Comparison of ENCODE assay signal across 10 cellular contexts in genomic region chr17:78759969-78760352, GRCh38. TPM values are rescaled to one million over a fixed set of nuclear protein-coding genes. Genes with fewer than 3 reads are reported as not detected.
DNase-seq lines count a peak whose midpoint lies in the region; ATAC-seq and TF ChIP-seq lines count a peak whose summit lies in the region.
"Had no signal": no experiment of that assay in that cellular context is flagged by ENCODE, and none has a peak within 500 bp of the region (broad histone marks: within the 10 kb centered on the region; RNA-seq: fewer than 3 reads in every experiment).

No MANE protein-coding gene starts in this region.

- TF ChIP-seq POLR2A in tibial nerve (IDR thresholded peaks at IDR 0.05) = no peak

- DNase-seq in activated T-cell treated with anti-CD3 and anti-CD28 coated beads, Interleukin-2, amount 50 U/mL, for 72 hours = no peak
- no peak for DNase-seq in activated T-cell treated with anti-CD3 and anti-CD28 coated beads for 4 hours
- peak; percentile 32 for DNase-seq in NCI-H1694 treated with DMSO at 0.1 percent for 48 hours (lab: John Stamatoyannopoulos, UW)
- no peak for DNase-seq in tibial nerve (ENCODE audit: low spot score in 2 of 2)
- DNase-seq in NCI-H146 treated with DMSO at 0.1 percent for 48 hours (lab: John Stamatoyannopoulos, UW; ENCODE audit: unreplicated experiment) = no peak

- peak overlapping the region; percentile 84 for H3K27ac Mint-ChIP-seq in activated T-cell treated with anti-CD3 and anti-CD28 coated beads, Interleukin-2, amount 50 U/mL, for 72 hours
- peak overlapping the region; percentile 75 for H3K27ac Mint-ChIP-seq in dendritic cell treated with granulocyte-macrophage colony-stimulating factor and Interleukin-4, amounts not matched to agents 40 ng/mL and 50 ng/mL, for 4 days

- peaks cover 0 to 1% of the 10 kb centered on the region in 2 donors for H3K36me3 Mint-ChIP-seq in activated T-cell treated with anti-CD3 and anti-CD28 coated beads, Interleukin-2, amount 50 U/mL, for 72 hours (ENCODE audit: insufficient read depth in 2 of 2)
- peaks cover 28% of the 10 kb centered on the region for H3K36me3 Mint-ChIP-seq in dendritic cell treated with granulocyte-macrophage colony-stimulating factor and Interleukin-4, amounts not matched to agents 40 ng/mL and 50 ng/mL, for 4 days (ENCODE audit: low read depth)

- H3K27ac ChIP-seq in stomach smooth muscle (ENCODE audit: low read length) (peak overlapping the region; percentile 46), tibial nerve (peak overlapping the region in 1 of 4 donors; percentile 72)
- H3K27ac ChIP-seq: brain microvascular endothelial cell had no signal

- H3K9me3 Mint-ChIP-seq in activated T-cell treated with anti-CD3 and anti-CD28 coated beads, Interleukin-2, amount 50 U/mL, for 72 hours = no peaks in the 10 kb centered on the region
- no peaks in the 10 kb centered on the region for H3K9me3 Mint-ChIP-seq in dendritic cell treated with granulocyte-macrophage colony-stimulating factor and Interleukin-4, amounts not matched to agents 40 ng/mL and 50 ng/mL, for 4 days

- H3K4me1 ChIP-seq in stomach smooth muscle (ENCODE audit: control insufficient read depth, insufficient read depth, low read length) (peaks cover 8% of the 10 kb centered on the region), tibial nerve (peaks cover 0 to 43% (median 14%) of the 10 kb centered on the region in 4 donors)

- H3K4me3 Mint-ChIP-seq in activated T-cell treated with anti-CD3 and anti-CD28 coated beads, Interleukin-2, amount 50 U/mL, for 72 hours = peak overlapping the region; percentile 81 to 82
- H3K4me3 Mint-ChIP-seq in dendritic cell treated with granulocyte-macrophage colony-stimulating factor and Interleukin-4, amounts not matched to agents 40 ng/mL and 50 ng/mL, for 4 days = no peak overlapping the region

- whole genome bisulfite sequencing in tibial nerve, 2 donors = 79 to 86% methylated on average over 5 of the region's 5 CpGs

- peaks cover 90% of the 10 kb centered on the region for H3K4me1 Mint-ChIP-seq in activated T-cell treated with anti-CD3 and anti-CD28 coated beads, Interleukin-2, amount 50 U/mL, for 72 hours (ENCODE audit: low read depth)
- H3K4me1 Mint-ChIP-seq in dendritic cell treated with granulocyte-macrophage colony-stimulating factor and Interleukin-4, amounts not matched to agents 40 ng/mL and 50 ng/mL, for 4 days (ENCODE audit: low read depth) = peaks cover 70% of the 10 kb centered on the region

- no peaks in the 10 kb centered on the region for H3K36me3 ChIP-seq in stomach smooth muscle (ENCODE audit: control insufficient read depth in 2 of 2, insufficient read depth in 2 of 2, low read length in 2 of 2)
- no peaks in the 10 kb centered on the region for H3K36me3 ChIP-seq in tibial nerve
- H3K36me3 ChIP-seq: brain microvascular endothelial cell, HAP-1 had no signal

- H3K27me3 Mint-ChIP-seq in activated T-cell treated with anti-CD3 and anti-CD28 coated beads, Interleukin-2, amount 50 U/mL, for 72 hours (ENCODE audit: low read depth) = no peaks in the 10 kb centered on the region
- H3K27me3 Mint-ChIP-seq in dendritic cell treated with granulocyte-macrophage colony-stimulating factor and Interleukin-4, amounts not matched to agents 40 ng/mL and 50 ng/mL, for 4 days = no peaks in the 10 kb centered on the region

- H3K4me3 ChIP-seq in stomach smooth muscle (ENCODE audit: low read length in 2 of 2) (no peak overlapping the region), tibial nerve (peak overlapping the region in 1 of 4 donors; percentile 2)
- H3K4me3 ChIP-seq: HAP-1 had no signal

- no peak for TF ChIP-seq CTCF in tibial nerve (IDR thresholded peaks at IDR 0.05)

- no peak for TF ChIP-seq EP300 in tibial nerve (IDR thresholded peaks at IDR 0.05)

- H3K9ac ChIP-seq in stomach smooth muscle (ENCODE audit: low read length in 2 of 2) = no peak overlapping the region

- H3K27me3 ChIP-seq in stomach smooth muscle (ENCODE audit: control insufficient read depth in 1 of 2, insufficient read depth in 2 of 2, low read length in 2 of 2) (no peaks in the 10 kb centered on the region), tibial nerve (no peaks in the 10 kb centered on the region)
- H3K27me3 ChIP-seq: brain microvascular endothelial cell had no signal

- no peak for ATAC-seq in activated T-cell treated with anti-CD3 and anti-CD28 coated beads, Interleukin-2, amount 50 U/mL, for 72 hours (replicated peaks in 1 of 2)
- no peak for ATAC-seq in GM18907 (IDR thresholded peaks at IDR 0.05; ENCODE audit: unreplicated experiment)

- intact Hi-C loops in dendritic cell treated with granulocyte-macrophage colony-stimulating factor and Interleukin-4, amounts not matched to agents 40 ng/mL and 50 ng/mL, for 4 days (cut with micrococcal nuclease) = no loop called here

- H3K9me3 ChIP-seq in stomach smooth muscle (ENCODE audit: control insufficient read depth in 2 of 2, low read length in 2 of 2) (no peaks in the 10 kb centered on the region), tibial nerve (no peaks in the 10 kb centered on the region)
- H3K9me3 ChIP-seq: HAP-1 had no signal

RNA-seq across cellular contexts. Expression of gene CYTH1, which starts 22.1 kb away (rescaled TPM):
- total RNA-seq in activated T-cell treated with anti-CD3 and anti-CD28 coated beads, Interleukin-2, amount 50 U/mL, for 72 hours = 100 to 1,000 TPM; 163 to 204 TPM
- 10 to 100 TPM; 53.1 to 81.0 (median 63.8) TPM for total RNA-seq in tibial nerve
